36 cellular contexts compared by ENCODE assay signal in genomic region chr1:69710484-69710883, GRCh38.
DNase-seq lines count a peak whose midpoint lies in the region; ATAC-seq, FAIRE-seq and TF ChIP-seq lines count a peak whose summit lies in the region.
"Had no signal": no experiment of that assay in that cellular context is flagged by ENCODE, and none has a peak within 500 bp of the region (broad histone marks: within the 10 kb centered on the region; RNA-seq: fewer than 3 reads in every experiment).

No MANE protein-coding gene starts in this region.

- no peaks in the 10 kb centered on the region for H3K9me3 Mint-ChIP-seq in nephron progenitor cell
- H3K9me3 Mint-ChIP-seq: activated naive CD8-positive, alpha-beta T cell treated with anti-CD3 and anti-CD28 coated beads for 36 hours; activated T-cell treated with anti-CD3 and anti-CD28 coated beads, Interleukin-2, amount 50 U/mL, for 24 hours; CD8-positive, alpha-beta T cell had no signal

- no peak overlapping the region for H3K4me3 ChIP-seq in liver (ENCODE audit: low read depth in 1 of 3, low read length in 3 of 3)
- H3K4me3 ChIP-seq in right lobe of liver, result no peak overlapping the region
- H3K4me3 ChIP-seq in adipocyte (ENCODE audit: low read length), result no peak overlapping the region
- H3K4me3 ChIP-seq in left ventricle myocardium inferior, result no peak overlapping the region
- H3K4me3 ChIP-seq: A549, cardiac muscle cell, lower lobe of right lung, Peyer's patch had no signal

- H3K36me3 ChIP-seq in liver (ENCODE audit: control insufficient read depth in 4 of 4, insufficient read depth in 3 of 4, low read depth in 1 of 4, low read length in 3 of 4) (no peaks in the 10 kb centered on the region), right lobe of liver (no peaks in the 10 kb centered on the region), adipocyte (ENCODE audit: control insufficient read depth, insufficient read depth, low read length, severe bottlenecking) (no peaks in the 10 kb centered on the region), left ventricle myocardium inferior (no peaks in the 10 kb centered on the region)
- H3K36me3 ChIP-seq: BE2C, cardiac muscle cell, lower lobe of right lung, Peyer's patch had no signal

- H3K27me3 Mint-ChIP-seq in nephron progenitor cell (ENCODE audit: low read depth, poor library complexity), result no peaks in the 10 kb centered on the region
- H3K27me3 Mint-ChIP-seq: activated naive CD8-positive, alpha-beta T cell treated with anti-CD3 and anti-CD28 coated beads for 36 hours; activated T-cell treated with anti-CD3 and anti-CD28 coated beads, Interleukin-2, amount 50 U/mL, for 24 hours; naive thymus-derived CD4-positive, alpha-beta T cell; stimulated activated naive CD8-positive, alpha-beta T cell treated with anti-CD3 and anti-CD28 coated beads, Interleukin-15, Interleukin-2, amounts not matched to agents 100 ng/mL and 50 ng/mL, for 24 hours; T-cell had no signal

- H3K27ac ChIP-seq in liver (ENCODE audit: low read depth in 1 of 2, low read length in 2 of 2) (no peak overlapping the region), right lobe of liver (no peak overlapping the region), left ventricle myocardium inferior (replicated peaks) (peak overlapping the region; percentile 66)
- H3K27ac ChIP-seq: A549, cardiac muscle cell, lower lobe of right lung, Peyer's patch had no signal

- DNase-seq in right lobe of liver (no peak), adipocyte (ENCODE audit: low read depth) (peak; percentile 2), left ventricle myocardium inferior (no peak), H54 (ENCODE audit: insufficient read length, low spot score) (no peak), nephron progenitor cell (no peak), NCI-H69 (lab: John Stamatoyannopoulos, UW) (no peak), superior temporal gyrus (ENCODE audit: extremely low spot score) (no peak)
- DNase-seq: activated CD4-positive, alpha-beta T cell treated with anti-CD3 and anti-CD28 coated beads, Interleukin-2, amount 50 U/mL, for 1 hour; activated CD4-positive, CD25-positive, alpha-beta regulatory T cell; activated effector memory CD4-positive, alpha-beta T cell treated with anti-CD3 and anti-CD28 coated beads, Interleukin-2, amount 50 U/mL, for 16 hours; activated naive CD8-positive, alpha-beta T cell treated with anti-CD3 and anti-CD28 coated beads for 36 hours; activated T-cell treated with anti-CD3 and anti-CD28 coated beads, Interleukin-2, amount 50 U/mL, for 24 hours; aorta; BE2C; CD8-positive, alpha-beta T cell; cortex of kidney; effector memory CD4-positive, alpha-beta T cell; glutamatergic neuron; kidney; lower lobe of right lung; naive thymus-derived CD4-positive, alpha-beta T cell; NCI-H1436; NCI-H345; NCI-H748 treated with DMSO at 0.1 percent for 48 hours; Peyer's patch; stimulated activated CD4-positive, alpha-beta T cell treated with anti-CD3 and anti-CD28 coated beads, Interleukin-2, amount 100 ng/mL, for 24 hours; stimulated activated CD8-positive, alpha-beta memory T cell treated with anti-CD3 and anti-CD28 coated beads, Interleukin-4, amount 100 ng/mL, for 48 hours; T-cell had no signal

- WGBS in liver, result 57% methylated on average over 3 of the region's 3 CpGs
- WGBS in right lobe of liver (ENCODE audit: insufficient coverage, low coverage, low lambda C conversion rate, missing lambda C conversion rate), result 21% methylated on average over 3 of the region's 3 CpGs

- no peaks in the 10 kb centered on the region for H3K4me1 Mint-ChIP-seq in nephron progenitor cell
- H3K4me1 Mint-ChIP-seq: activated naive CD8-positive, alpha-beta T cell treated with anti-CD3 and anti-CD28 coated beads for 36 hours; naive thymus-derived CD4-positive, alpha-beta T cell; T-cell had no signal

- no peak overlapping the region for H3K4me3 Mint-ChIP-seq in nephron progenitor cell
- H3K4me3 Mint-ChIP-seq: activated naive CD8-positive, alpha-beta T cell treated with anti-CD3 and anti-CD28 coated beads for 36 hours; activated T-cell treated with anti-CD3 and anti-CD28 coated beads, Interleukin-2, amount 50 U/mL, for 24 hours; CD8-positive, alpha-beta T cell; naive thymus-derived CD4-positive, alpha-beta T cell; stimulated activated naive CD8-positive, alpha-beta T cell treated with anti-CD3 and anti-CD28 coated beads, Interleukin-15, Interleukin-2, amounts not matched to agents 100 ng/mL and 50 ng/mL, for 24 hours; T-cell had no signal

- TF ChIP-seq CTCF in liver (IDR thresholded peaks at IDR 0.05; ENCODE audit: low read depth, low read length, missing input control), result no peak
- no peak for TF ChIP-seq CTCF in right lobe of liver (IDR thresholded peaks at IDR 0.05)
- TF ChIP-seq CTCF in left ventricle myocardium inferior (IDR thresholded peaks at IDR 0.05; ENCODE audit: borderline replicate concordance), result no peak
- no peak for TF ChIP-seq CTCF in nephron progenitor cell (IDR thresholded peaks at IDR 0.05)

- H3K27me3 ChIP-seq in liver (ENCODE audit: control insufficient read depth in 4 of 4, insufficient read depth in 4 of 4, low read length in 3 of 4) (no peaks in the 10 kb centered on the region), right lobe of liver (no peaks in the 10 kb centered on the region), adipocyte (replicated peaks; ENCODE audit: control insufficient read depth, insufficient read depth, low read length) (no peaks in the 10 kb centered on the region), left ventricle myocardium inferior (ENCODE audit: low read depth) (no peaks in the 10 kb centered on the region)
- H3K27me3 ChIP-seq: BE2C, cardiac muscle cell, Peyer's patch had no signal

- no peak for FAIRE-seq in H54 (lab: Jason Lieb, UNC)
- FAIRE-seq: A549, GM12892, HepG2, kidney, urothelium cell line had no signal

- no peak for ATAC-seq in right lobe of liver
- ATAC-seq: A549; CD8-positive, alpha-beta T cell; HCT116; HepG2; lower lobe of right lung; naive thymus-derived CD4-positive, alpha-beta T cell; T-cell had no signal

- intact Hi-C loops in right lobe of liver (cut with DNase I), result no loop called here
- intact Hi-C loops in left ventricle myocardium inferior (cut with micrococcal nuclease), result no loop called here

- no peaks in the 10 kb centered on the region for H3K9me3 ChIP-seq in liver (ENCODE audit: control insufficient read depth in 4 of 4, low read length in 3 of 4)
- H3K9me3 ChIP-seq in right lobe of liver, result no peaks in the 10 kb centered on the region
- H3K9me3 ChIP-seq in adipocyte (ENCODE audit: control insufficient read depth, low read length), result no peaks in the 10 kb centered on the region
- no peaks in the 10 kb centered on the region for H3K9me3 ChIP-seq in left ventricle myocardium inferior (replicated peaks)
- H3K9me3 ChIP-seq: A549, BE2C, lower lobe of right lung, Peyer's patch had no signal

- no peaks in the 10 kb centered on the region for H3K4me1 ChIP-seq in liver (ENCODE audit: control insufficient read depth in 4 of 4, insufficient read depth in 4 of 4, low read length in 3 of 4)
- H3K4me1 ChIP-seq in right lobe of liver, result no peaks in the 10 kb centered on the region
- peaks cover 9% of the 10 kb centered on the region for H3K4me1 ChIP-seq in adipocyte (ENCODE audit: control insufficient read depth, insufficient read depth, low read length)
- H3K4me1 ChIP-seq in left ventricle myocardium inferior, result peaks cover 22% of the 10 kb centered on the region
- H3K4me1 ChIP-seq: A549, BE2C, lower lobe of right lung, Peyer's patch had no signal

- H3K9ac ChIP-seq in liver (ENCODE audit: low read depth in 1 of 2, low read length in 2 of 2) (no peak overlapping the region), adipocyte (ENCODE audit: low read length) (no peak overlapping the region)

- no peak for TF ChIP-seq RAD21 in liver (IDR thresholded peaks at IDR 0.05)

- H3K36me3 Mint-ChIP-seq in nephron progenitor cell (ENCODE audit: low read depth), result no peaks in the 10 kb centered on the region
- H3K36me3 Mint-ChIP-seq: activated naive CD8-positive, alpha-beta T cell treated with anti-CD3 and anti-CD28 coated beads for 36 hours; CD8-positive, alpha-beta T cell; naive thymus-derived CD4-positive, alpha-beta T cell; T-cell had no signal

- no peak for TF ChIP-seq POLR2A in right lobe of liver (IDR thresholded peaks at IDR 0.05)
- no peak for TF ChIP-seq POLR2A in H54 (IDR thresholded peaks at IDR 0.05; ENCODE audit: low read depth, low read length)

- no peak overlapping the region for H3K27ac Mint-ChIP-seq in nephron progenitor cell
- H3K27ac Mint-ChIP-seq: activated naive CD8-positive, alpha-beta T cell treated with anti-CD3 and anti-CD28 coated beads for 36 hours; activated T-cell treated with anti-CD3 and anti-CD28 coated beads, Interleukin-2, amount 50 U/mL, for 24 hours; CD8-positive, alpha-beta T cell; naive thymus-derived CD4-positive, alpha-beta T cell; stimulated activated naive CD8-positive, alpha-beta T cell treated with anti-CD3 and anti-CD28 coated beads, Interleukin-15, Interleukin-2, amounts not matched to agents 100 ng/mL and 50 ng/mL, for 24 hours; T-cell had no signal

TF ChIP-seq in liver, 16 proteins besides CTCF, POLR2A, EP300 and RAD21:
- TF ChIP-seq EGR1 (IDR thresholded peaks at IDR 0.05; ENCODE audit: low read depth in 2 of 2) (no peak), MAX (IDR thresholded peaks at IDR 0.05) (no peak), RXRA (IDR thresholded peaks at IDR 0.05) (no peak), JUND (IDR thresholded peaks at IDR 0.05) (no peak), HNF4A (conservative IDR thresholded peaks at IDR 0.05) (no peak), NR2F2 (IDR thresholded peaks at IDR 0.05) (peak; percentile 71)
TF ChIP-seq in liver: peak in this region for 1.
